Comparison of ENCODE assay signal across 16 cellular contexts in the genomic region with DNA sequence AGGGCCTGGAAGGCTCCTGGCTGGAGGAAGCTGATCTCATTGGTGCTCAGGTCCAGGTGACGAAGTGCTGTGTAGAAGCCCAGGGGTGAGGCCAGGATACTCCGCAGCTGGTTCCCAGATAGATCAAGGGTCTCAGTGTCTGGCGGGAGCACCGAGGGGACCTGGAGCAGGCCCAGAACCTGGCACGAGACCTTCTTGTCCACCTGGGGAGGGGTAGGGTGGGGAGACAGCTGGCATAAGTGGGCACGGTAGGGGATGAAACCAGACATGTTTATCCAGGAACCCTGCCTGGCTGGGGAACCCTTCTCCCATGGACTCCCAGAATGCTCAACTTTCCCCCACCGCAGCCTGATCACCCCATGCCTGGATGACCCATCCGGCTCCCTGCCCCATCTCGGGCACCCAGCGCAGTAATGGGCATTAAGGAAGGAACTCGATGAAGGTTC.
"Had no signal": no experiment of that assay in that cellular context is flagged by ENCODE, and none has a peak within 500 bp of the region (broad histone marks: within the 10 kb centered on the region; RNA-seq: fewer than 3 reads in every experiment).

No MANE protein-coding gene starts in this region.

- H3K9me3 ChIP-seq: esophagus squamous epithelium, tibial nerve had no signal

- H3K27me3 ChIP-seq: brain microvascular endothelial cell, tibial nerve had no signal

- DNase-seq: activated CD4-positive, alpha-beta T cell treated with anti-CD3 and anti-CD28 coated beads, Interleukin-2, amount 10 ng/mL, durations not matched to agents 7 days and 5 days; activated CD8-positive, alpha-beta memory T cell treated with anti-CD3 and anti-CD28 coated beads, Interleukin-2, amount 50 U/mL, for 48 hours; activated gamma-delta T cell treated with Interleukin-2 at 50 U/mL for 16 hours; activated naive CD8-positive, alpha-beta T cell treated with anti-CD3 and anti-CD28 coated beads for 36 hours; activated T-cell treated with anti-CD3 and anti-CD28 coated beads, Interleukin-2, amount 50 U/mL, for 72 hours; effector CD8-positive, alpha-beta T cell; esophagus squamous epithelium; hippocampal formation; nephron progenitor cell; stimulated activated CD4-positive, alpha-beta T cell treated with anti-CD3 and anti-CD28 coated beads, Interleukin-2, amount 100 ng/mL, for 48 hours had no signal

- FAIRE-seq: endothelial cell of umbilical vein had no signal

- H3K27ac ChIP-seq: brain microvascular endothelial cell had no signal

- H3K4me3 ChIP-seq: esophagus squamous epithelium, tibial nerve had no signal

- ATAC-seq: activated T-cell treated with anti-CD3 and anti-CD28 coated beads, Interleukin-2, amount 50 U/mL, for 72 hours; stimulated activated memory B cell treated with anti-CD40 and anti-IgM and Interleukin-4, amounts not matched to agents 10 μg/mL and 1 μg/mL and 100 μg/mL, for 72 hours; T-helper 17 cell; WTC11 had no signal
